ENCODE assay signal across 9 cellular contexts in genomic region chr19:38686530-38686888, GRCh38. TPM values are rescaled to one million over a fixed set of nuclear protein-coding genes. Genes with fewer than 3 reads are reported as not detected.
DNase-seq lines count a peak whose midpoint lies in the region; ATAC-seq, FAIRE-seq and TF ChIP-seq lines count a peak whose summit lies in the region.
"Had no signal": no experiment of that assay in that cellular context is flagged by ENCODE, and none has a peak within 500 bp of the region (broad histone marks: within the 10 kb centered on the region; RNA-seq: fewer than 3 reads in every experiment).

No MANE protein-coding gene starts in this region.

- H3K4me3 ChIP-seq in GM12878, result peak overlapping the region; percentile 12; the same call in 1 of the 2 replicates

- CTCF ChIA-PET in GM12878 (lab: Yijun Ruan, JAX), result interaction anchor here (0.6 to 1.8 kb wide), 4 partner anchors 39 to 420 kb away, joined by 3 to 6 read pairs (median 4); partner anchors contain the start of gene ACTN4

- RAD21 ChIA-PET in GM12878 (lab: Charles Lee; ENCODE audit: unreplicated experiment), result interaction anchor here (0.6 to 1.5 kb wide), 6 partner anchors 39 to 284 kb away, joined by 3 to 4 read pairs (median 4); partner anchors contain the start of genes ACTN4, EIF3K and FAM98C

- in situ Hi-C loops in KBM-7 (cut with MboI; ENCODE audit: low pct_unique_long_range_greater_than_20kb, low sequenced_read_pairs) (no loop called here), GM12878 (cut with MboI) (no loop called here)

- peak overlapping the region in 4 of 10 donors; percentile 52 to 87 (median 76) for H3K27ac Mint-ChIP-seq in naive thymus-derived CD8-positive, alpha-beta T cell

- peak overlapping the region; percentile 70 for H3K27ac ChIP-seq in GM12878 (ENCODE audit: control insufficient read depth, insufficient read depth)

- peaks cover 8 to 93% (median 39%) of the 10 kb centered on the region in 4 donors for H3K4me1 Mint-ChIP-seq in naive thymus-derived CD8-positive, alpha-beta T cell

- peak overlapping the region; percentile 13; the same call in 1 of the 2 replicates for H3K9ac ChIP-seq in GM12878 (ENCODE audit: control insufficient read depth, insufficient read depth, low read length)

- no peak for TF ChIP-seq CTCF in GM12878 (IDR thresholded peaks at IDR 0.05 in 2 of 3, conservative IDR thresholded peaks at IDR 0.05 in 1 of 3; ENCODE audit: control insufficient read depth in 2 of 3, extremely low read depth in 1 of 3, insufficient read depth in 1 of 3, low read depth in 3 of 3, low read length in 3 of 3)

- no peak for TF ChIP-seq EP300 in GM12878 (IDR thresholded peaks at IDR 0.05; ENCODE audit: borderline replicate concordance in 1 of 2, control insufficient read depth in 1 of 2, low read depth in 2 of 2, low read length in 2 of 2)

- no peak for FAIRE-seq in GM12878 (lab: Jason Lieb, UNC)

- no peaks in the 10 kb centered on the region for H3K27me3 ChIP-seq in GM12878 (replicated peaks in 1 of 2; ENCODE audit: control insufficient read depth in 2 of 2, insufficient read depth in 2 of 2, low read length in 1 of 2)

- WGBS in GM12878 (ENCODE audit: insufficient coverage, insufficient replicate concordance, low lambda C conversion rate, missing lambda C conversion rate), result 9% methylated on average over 5 of the region's 5 CpGs

- peak; percentile 67 for ATAC-seq in GM12878
- peak; percentile 58 to 83 for ATAC-seq in naive thymus-derived CD8-positive, alpha-beta T cell
- no peak for ATAC-seq in HG03039 (IDR thresholded peaks at IDR 0.05; ENCODE audit: unreplicated experiment)

- no peak overlapping the region for H2AFZ ChIP-seq in GM12878 (ENCODE audit: control insufficient read depth, low read depth, low read length)

- TF ChIP-seq RAD21 in GM12878 (IDR thresholded peaks at IDR 0.05; ENCODE audit: insufficient read depth, low read depth, low read length), result no peak

- no peaks in the 10 kb centered on the region; the same call in 1 of the 2 replicates for H4K20me1 ChIP-seq in GM12878 (ENCODE audit: control insufficient read depth, insufficient read depth)

- BruUV-seq in GM12878 (replicated peaks; lab: Mats Ljungman, UMichigan), result no TSS peak

- peak overlapping the region in 6 of 10 donors; percentile 21 to 49 (median 38) for H3K4me3 Mint-ChIP-seq in naive thymus-derived CD8-positive, alpha-beta T cell

- TF ChIP-seq POLR2A in GM12878 (IDR thresholded peaks at IDR 0.05; ENCODE audit: low read depth, low read length), result peak; percentile 61

- H3K36me3 ChIP-seq in GM12878 (ENCODE audit: control insufficient read depth in 2 of 2, insufficient read depth in 2 of 2, low read length in 1 of 2), result peaks cover 0 to 7% of the 10 kb centered on the region in 2 experiments; a peak in 2 of 4 replicates

- peaks cover 0 to 5% (median 2%) of the 10 kb centered on the region in 3 donors for H3K36me3 Mint-ChIP-seq in naive thymus-derived CD8-positive, alpha-beta T cell

- H3K4me1 ChIP-seq in GM12878 (ENCODE audit: control insufficient read depth, insufficient read depth, low read length), result peaks cover 49% of the 10 kb centered on the region

- peaks cover 0 to 17% (median 0%) of the 10 kb centered on the region in 5 donors for H3K27me3 Mint-ChIP-seq in naive thymus-derived CD8-positive, alpha-beta T cell

- peaks cover 67% of the 10 kb centered on the region for H3K79me2 ChIP-seq in GM12878 (ENCODE audit: control insufficient read depth, insufficient read depth, low read length)

- H3K9me3 ChIP-seq in GM12878 (replicated peaks; ENCODE audit: control insufficient read depth, insufficient read depth, low read length), result no peaks in the 10 kb centered on the region

- POLR2A ChIA-PET in GM12878 (lab: Charles Lee), result interaction anchor here (0.6 to 1.7 kb wide), 5 partner anchors 30 to 312 kb away, joined by 3 to 8 read pairs (median 7); partner anchors contain the start of genes ACTN4, EIF3K and PSMD8
- POLR2A ChIA-PET in naive thymus-derived CD8-positive, alpha-beta T cell (lab: Charles Lee), result interaction anchor here (0.6 kb wide), 1 partner anchor 41 kb away, joined by 3 read pairs; no protein-coding TSS in a partner anchor

- DNase-seq in CMK (ENCODE audit: low read depth) (peak; percentile 69), KBM-7 (peak; percentile 77), GM12878 (ENCODE audit: low read depth, low spot score) (peak; percentile 53), HK-2 (ENCODE audit: unreplicated experiment) (no peak), NCI-H446 (lab: John Stamatoyannopoulos, UW) (no peak), mucosa of gallbladder (ENCODE audit: low spot score) (no peak)
- peak in 3 of 10 donors; percentile 17 to 26 (median 17) for DNase-seq in naive thymus-derived CD8-positive, alpha-beta T cell

- SMC1A ChIA-PET in GM12878 (lab: Charles Lee; ENCODE audit: uncharacterized antibody, unreplicated experiment), result interaction anchor here (0.5 to 1.7 kb wide), 6 partner anchors 16 to 158 kb away, joined by 3 to 9 read pairs (median 4); partner anchors contain the start of gene ACTN4

- peak overlapping the region; percentile 19 for H3K4me2 ChIP-seq in GM12878 (ENCODE audit: control insufficient read depth, insufficient read depth)

- H3K9me3 Mint-ChIP-seq in naive thymus-derived CD8-positive, alpha-beta T cell, result no peaks in the 10 kb centered on the region

- intact Hi-C loops in GM12878 (cut with micrococcal nuclease; ENCODE audit: unreplicated experiment), result loop anchor here (5.0 kb wide), 1 partner anchor 39 kb away; the partner anchor contains the start of gene ACTN4

TF ChIP-seq in GM12878, 131 proteins besides CTCF, POLR2A, EP300 and RAD21 (continues in another document):
- TF ChIP-seq FOXM1 (IDR thresholded peaks at IDR 0.05; ENCODE audit: low read depth, low read length) (peak; percentile 6; the same call in 1 of the 2 replicates), SIN3A (IDR thresholded peaks at IDR 0.05; ENCODE audit: low read depth, low read length) (no peak), CREM (IDR thresholded peaks at IDR 0.05; ENCODE audit: low read depth) (peak; percentile 43; the same call in 1 of the 2 replicates), EED (IDR thresholded peaks at IDR 0.05; ENCODE audit: low read depth) (peak; percentile 61), KDM1A (IDR thresholded peaks at IDR 0.05; ENCODE audit: borderline replicate concordance) (no peak), MTA2 (IDR thresholded peaks at IDR 0.05; ENCODE audit: low read depth) (no peak), SREBF2 (IDR thresholded peaks at IDR 0.05; ENCODE audit: low read length) (no peak), MEF2B (IDR thresholded peaks at IDR 0.05; ENCODE audit: partially characterized antibody, poor library complexity, severe bottlenecking) (peak; percentile 21), HDAC6 (IDR thresholded peaks at IDR 0.05; ENCODE audit: unreplicated experiment) (no peak), BHLHE40 (IDR thresholded peaks at IDR 0.05; ENCODE audit: borderline replicate concordance in 1 of 2, low read depth in 2 of 2, low read length in 1 of 2) (no peak), BCL11A (IDR thresholded peaks at IDR 0.05; ENCODE audit: low read depth, low read length) (no peak)
- TF ChIP-seq, protein P1, sequence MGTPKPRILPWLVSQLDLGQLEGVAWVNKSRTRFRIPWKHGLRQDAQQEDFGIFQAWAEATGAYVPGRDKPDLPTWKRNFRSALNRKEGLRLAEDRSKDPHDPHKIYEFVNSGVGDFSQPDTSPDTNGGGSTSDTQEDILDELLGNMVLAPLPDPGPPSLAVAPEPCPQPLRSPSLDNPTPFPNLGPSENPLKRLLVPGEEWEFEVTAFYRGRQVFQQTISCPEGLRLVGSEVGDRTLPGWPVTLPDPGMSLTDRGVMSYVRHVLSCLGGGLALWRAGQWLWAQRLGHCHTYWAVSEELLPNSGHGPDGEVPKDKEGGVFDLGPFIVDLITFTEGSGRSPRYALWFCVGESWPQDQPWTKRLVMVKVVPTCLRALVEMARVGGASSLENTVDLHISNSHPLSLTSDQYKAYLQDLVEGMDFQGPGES (IDR thresholded peaks at IDR 0.05), result no peak

RNA-seq across cellular contexts. Expression of gene ACTN4, which starts 39.1 kb away (rescaled TPM):
- total RNA-seq in GM12878 (2013; cell fraction: nucleolus; rRNA removed), result 94.9 and 116 TPM in 2 replicates
- 131 and 173 TPM in 2 replicates for total RNA-seq in GM12878 (2014; rRNA removed)
- 26.9 and 30.4 TPM in 2 replicates for total RNA-seq in GM12878 (2014; rRNA removed; fragmentation: Illumina TruSeq; extraction: Trizol)
- total RNA-seq in GM12878 (2021), result 278 and 293 TPM in 2 replicates
- 84.3 TPM for polyA plus RNA-seq in GM12878 (2011; ENCODE audit: low read depth)
- 40.0 and 127 TPM in 2 replicates for polyA plus RNA-seq in GM12878 (2011; rRNA removed)
- polyA plus RNA-seq in GM12878 (2011; cell fraction: cytosol; rRNA removed), result 71.1 and 76.5 TPM in 2 replicates
- polyA plus RNA-seq in GM12878 (2011; cell fraction: nucleus; rRNA removed), result 300 and 637 TPM in 2 replicates
- 113 and 154 TPM in 2 replicates for polyA plus RNA-seq in GM12878 (2012)
- 99.2 and 135 TPM in 2 replicates for polyA plus RNA-seq in GM12878 (2014; fragmentation: Illumina TruSeq; extraction: Trizol)
- polyA plus RNA-seq in GM12878 (2014; fragmentation: Nextera tagmentation; extraction: Ambion mirVana), result 1 to 10 TPM; 2.4 to 6.7 TPM
- 123 and 187 TPM in 2 replicates for polyA plus RNA-seq in GM12878 (2014; rRNA removed)
- 10 to 100 TPM; 37.9 to 45.7 TPM for polyA plus RNA-seq in GM12878 (2016; fragmentation: Nextera tagmentation; extraction: Ambion mirVana)
- 59.8 and 89.6 TPM in 2 replicates for polyA minus RNA-seq in GM12878 (2011; rRNA and poly(A)+ RNA removed)
- polyA minus RNA-seq in GM12878 (2011; cell fraction: cytosol; rRNA and poly(A)+ RNA removed), result 39.3 and 47.6 TPM in 2 replicates
- polyA minus RNA-seq in GM12878 (2011; cell fraction: nucleus; rRNA and poly(A)+ RNA removed), result 27.4 and 67.4 TPM in 2 replicates
- 10 to 100 TPM; 52.9 to 57.6 TPM for total RNA-seq in naive thymus-derived CD8-positive, alpha-beta T cell
- polyA plus RNA-seq in naive thymus-derived CD8-positive, alpha-beta T cell, result 1 to 10 TPM; 3.2 to 8.5 (median 4.8) TPM
- total RNA-seq in mucosa of gallbladder, result 628 TPM

RNA-seq across cellular contexts. Expression of gene CAPN12, which starts 57.8 kb away (rescaled TPM):
- total RNA-seq in GM12878 (2013; cell fraction: nucleolus; rRNA removed), result 9.3 and 10.9 TPM in 2 replicates
- total RNA-seq in GM12878 (2014; rRNA removed) (2.8 and 4.1 TPM in 2 replicates), GM12878 (2014; rRNA removed; fragmentation: Illumina TruSeq; extraction: Trizol) (1.5 and 1.7 TPM in 2 replicates), GM12878 (2021) (3.0 and 5.1 TPM in 2 replicates), mucosa of gallbladder (206 TPM)
- 4.9 TPM for polyA plus RNA-seq in GM12878 (2011; ENCODE audit: low read depth)
- polyA plus RNA-seq in GM12878 (2011; rRNA removed) (1.7 and 2.0 TPM in 2 replicates), GM12878 (2014; fragmentation: Illumina TruSeq; extraction: Trizol) (2.7 and 3.1 TPM in 2 replicates), GM12878 (2014; fragmentation: Nextera tagmentation; extraction: Ambion mirVana) (1 to 10 TPM; 1.2 to 2.0 TPM), GM12878 (2014; rRNA removed) (4.6 and 7.3 TPM in 2 replicates), GM12878 (2016; fragmentation: Nextera tagmentation; extraction: Ambion mirVana) (1 to 10 TPM in 1 of 2 experiments, under 1 TPM in 1; 0.64 to 1.9 TPM)
- polyA plus RNA-seq in GM12878 (2011; cell fraction: cytosol; rRNA removed), result 2.8 and 3.4 TPM in 2 replicates
- polyA plus RNA-seq in GM12878 (2011; cell fraction: nucleus; rRNA removed), result 29.8 and 48.9 TPM in 2 replicates
- polyA plus RNA-seq in GM12878 (2012), result 8.1 and 12.4 TPM in 2 replicates
- polyA minus RNA-seq in GM12878 (2011; rRNA and poly(A)+ RNA removed), result 0.51 and 0.62 TPM in 2 replicates
- polyA minus RNA-seq in GM12878 (2011; cell fraction: cytosol; rRNA and poly(A)+ RNA removed), result not detected in 2 replicates
- 1.7 TPM in 2 replicates for polyA minus RNA-seq in GM12878 (2011; cell fraction: nucleus; rRNA and poly(A)+ RNA removed)
- 1 to 10 TPM; 8.2 TPM for total RNA-seq in naive thymus-derived CD8-positive, alpha-beta T cell
- 1 to 10 TPM; 2.0 to 6.2 (median 4.6) TPM for polyA plus RNA-seq in naive thymus-derived CD8-positive, alpha-beta T cell
- total RNA-seq: dermis microvascular lymphatic vessel endothelial cell had no signal

Comparison
In these comparisons a context has a peak if more than half of its experiments do, and no peak if none do; other contexts are left out.
1. DNase-seq: peak in CMK (single experiment), KBM-7 (single experiment) and GM12878 (single experiment); none in HK-2 (single experiment), NCI-H446 (0 of 2) and mucosa of gallbladder (single experiment).
2. RNA of gene CAPN12, which starts 57.8 kb away (total RNA-seq): 206 TPM in mucosa of gallbladder (single experiment); 8.2 TPM in naive thymus-derived CD8-positive, alpha-beta T cell and 1.5 to 10.9 TPM in GM12878; every median in the first group is over 10 times any median in the second.